In genomic region chr5:93677344-93678021, GRCh38 we compare ENCODE assay signal across 8 cellular contexts.
DNase-seq lines count a peak whose midpoint lies in the region; ATAC-seq and TF ChIP-seq lines count a peak whose summit lies in the region.

No MANE protein-coding gene starts in this region.

- H3K27ac Mint-ChIP-seq in WTC11, result peak overlapping the region; percentile 66; the same call in 1 of the 2 replicates

- POLR2A ChIA-PET in WTC11 (lab: Charles Lee), result no interaction called here

- H3K36me3 Mint-ChIP-seq in WTC11, result no peaks in the 10 kb centered on the region

- peaks cover 28% of the 10 kb centered on the region for H3K4me1 Mint-ChIP-seq in WTC11

- H3K4me3 Mint-ChIP-seq in WTC11, result peak overlapping the region; percentile 24

- no peak overlapping the region for H3K9ac ChIP-seq in iPS-18a (ENCODE audit: low read length)

- no peaks in the 10 kb centered on the region for H3K9me3 ChIP-seq in iPS-18a (ENCODE audit: control insufficient read depth, low read depth, low read length)

- DNase-seq in Ammon's horn (ENCODE audit: low spot score) (peak; percentile 22), NCI-H1092 (lab: John Stamatoyannopoulos, UW) (peak; percentile 63), WTC11 (ENCODE audit: low spot score) (peak; percentile 49), MV-4-11 (lab: John Stamatoyannopoulos, UW) (no peak), CD1c-positive myeloid dendritic cell (ENCODE audit: extremely low spot score) (no peak)
- no peak for DNase-seq in stimulated activated CD4-positive, alpha-beta T cell treated with anti-CD3 and anti-CD28 coated beads, Interleukin-2, amount 100 ng/mL, for 24 hours

- no peaks in the 10 kb centered on the region for H3K27me3 Mint-ChIP-seq in WTC11 (ENCODE audit: low read depth)

- peaks cover 15% of the 10 kb centered on the region for H3K4me1 ChIP-seq in iPS-18a (ENCODE audit: control insufficient read depth, low read depth, low read length)

- H3K27ac ChIP-seq in iPS-18a (ENCODE audit: low read length), result no peak overlapping the region

- H3K4me3 ChIP-seq in iPS-18a (ENCODE audit: low read length), result peak overlapping the region; percentile 16

- H3K9me3 Mint-ChIP-seq in WTC11, result no peaks in the 10 kb centered on the region

- no peaks in the 10 kb centered on the region for H3K36me3 ChIP-seq in iPS-18a (ENCODE audit: control insufficient read depth, low read depth, low read length)

- TF ChIP-seq CTCF in WTC11 (IDR thresholded peaks at IDR 0.05), result no peak

- ATAC-seq in WTC11 (peak; percentile 95), GM18511 (IDR thresholded peaks at IDR 0.05; ENCODE audit: unreplicated experiment) (no peak)

- no peaks in the 10 kb centered on the region for H3K27me3 ChIP-seq in iPS-18a (ENCODE audit: control insufficient read depth, insufficient read depth, low read length)

- CTCF ChIA-PET in WTC11 (lab: Charles Lee), result interaction anchor here (1.6 kb wide), 1 partner anchor 124 kb away, joined by 4 read pairs; no protein-coding TSS in a partner anchor

TF ChIP-seq in WTC11, 78 proteins besides CTCF, POLR2A, EP300 and RAD21:
- TF ChIP-seq NFATC4 (CRISPR knock-in tag; IDR thresholded peaks at IDR 0.05) (no peak), TEAD1 (CRISPR knock-in tag; IDR thresholded peaks at IDR 0.05) (peak; percentile 45; the same call in 1 of the 2 replicates), RORB (CRISPR knock-in tag; IDR thresholded peaks at IDR 0.05) (no peak)
- TF ChIP-seq, protein P1, sequence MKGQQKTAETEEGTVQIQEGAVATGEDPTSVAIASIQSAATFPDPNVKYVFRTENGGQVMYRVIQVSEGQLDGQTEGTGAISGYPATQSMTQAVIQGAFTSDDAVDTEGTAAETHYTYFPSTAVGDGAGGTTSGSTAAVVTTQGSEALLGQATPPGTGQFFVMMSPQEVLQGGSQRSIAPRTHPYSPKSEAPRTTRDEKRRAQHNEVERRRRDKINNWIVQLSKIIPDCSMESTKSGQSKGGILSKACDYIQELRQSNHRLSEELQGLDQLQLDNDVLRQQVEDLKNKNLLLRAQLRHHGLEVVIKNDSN (CRISPR knock-in tag; IDR thresholded peaks at IDR 0.05), result no peak
TF ChIP-seq in WTC11: peak in this region for 1.

Comparison
In these comparisons a context has a peak if more than half of its experiments do, and no peak if none do; other contexts are left out.
1. DNase-seq: peak in Ammon's horn (single experiment), NCI-H1092 (single experiment) and WTC11 (single experiment); none in MV-4-11 (single experiment), CD1c-positive myeloid dendritic cell (single experiment) and stimulated activated CD4-positive, alpha-beta T cell treated with anti-CD3 and anti-CD28 coated beads, Interleukin-2, amount 100 ng/mL, for 24 hours (0 of 2).